ENCODE assay signal across 8 cellular contexts in genomic region chr10:102648889-102649752, GRCh38. TPM values are rescaled to one million over a fixed set of nuclear protein-coding genes. Genes with fewer than 3 reads are reported as not detected.
A peak's percentile ranks its signal among the peaks of the same experiment; 100 is the strongest.
DNase-seq lines count a peak whose midpoint lies in the region; ATAC-seq and FAIRE-seq lines count a peak whose summit lies in the region.

No MANE protein-coding gene starts in this region.

- H3K27ac Mint-ChIP-seq in IgD-negative memory B cell: peak overlapping the region; percentile 93 to 99 (median 97)
- H3K27ac Mint-ChIP-seq in stimulated activated naive B cell treated with anti-CD40 and anti-IgM and Interleukin-4, amounts not matched to agents 10 μg/mL and 1 μg/mL and 100 μg/mL, for 72 hours: peak overlapping the region; percentile 66

- peaks cover 37 to 58% (median 45%) of the 10 kb centered on the region in 3 donors for H3K4me1 Mint-ChIP-seq in IgD-negative memory B cell
- peaks cover 74 to 89% of the 10 kb centered on the region in 2 donors for H3K4me1 Mint-ChIP-seq in stimulated activated naive B cell treated with anti-CD40 and anti-IgM and Interleukin-4, amounts not matched to agents 10 μg/mL and 1 μg/mL and 100 μg/mL, for 72 hours

- no peak for ATAC-seq in stimulated activated naive B cell treated with anti-CD40 and anti-IgM and Interleukin-4, amounts not matched to agents 10 μg/mL and 1 μg/mL and 100 μg/mL, for 72 hours (replicated peaks)
- no peak for ATAC-seq in GM18909 (IDR thresholded peaks at IDR 0.05; ENCODE audit: poor library complexity, unreplicated experiment)
- no peak for ATAC-seq in HG02642 (IDR thresholded peaks at IDR 0.05; ENCODE audit: poor library complexity, unreplicated experiment)
- ATAC-seq in GM19395 (IDR thresholded peaks at IDR 0.05; ENCODE audit: unreplicated experiment): no peak

- peak overlapping the region; percentile 90 to 99 (median 98) for H3K4me3 Mint-ChIP-seq in IgD-negative memory B cell
- peak overlapping the region; percentile 75 to 89 for H3K4me3 Mint-ChIP-seq in stimulated activated naive B cell treated with anti-CD40 and anti-IgM and Interleukin-4, amounts not matched to agents 10 μg/mL and 1 μg/mL and 100 μg/mL, for 72 hours

- H3K27me3 Mint-ChIP-seq in IgD-negative memory B cell: peaks cover 2% of the 10 kb centered on the region
- H3K27me3 Mint-ChIP-seq in stimulated activated naive B cell treated with anti-CD40 and anti-IgM and Interleukin-4, amounts not matched to agents 10 μg/mL and 1 μg/mL and 100 μg/mL, for 72 hours: no peaks in the 10 kb centered on the region

- FAIRE-seq in urothelium cell line (lab: Jason Lieb, UNC): no peak

- DNase-seq in anterior cingulate cortex (lab: John Stamatoyannopoulos, UW) (peak in 52 of 58 donors; percentile 31 to 87 (median 71)), inferior parietal cortex (ENCODE audit: extremely low spot score) (peak; percentile 53), urothelium cell line (ENCODE audit: low spot score) (no peak)
- DNase-seq in stimulated activated naive B cell treated with anti-CD40 and anti-IgM and Interleukin-4, amounts not matched to agents 10 μg/mL and 1 μg/mL and 100 μg/mL, for 72 hours: no peak

- no peaks in the 10 kb centered on the region for H3K9me3 Mint-ChIP-seq in IgD-negative memory B cell
- H3K9me3 Mint-ChIP-seq in stimulated activated naive B cell treated with anti-CD40 and anti-IgM and Interleukin-4, amounts not matched to agents 10 μg/mL and 1 μg/mL and 100 μg/mL, for 72 hours: no peaks in the 10 kb centered on the region

- H3K36me3 Mint-ChIP-seq in IgD-negative memory B cell: peaks cover 7% of the 10 kb centered on the region
- peaks cover 36 to 49% of the 10 kb centered on the region in 2 donors for H3K36me3 Mint-ChIP-seq in stimulated activated naive B cell treated with anti-CD40 and anti-IgM and Interleukin-4, amounts not matched to agents 10 μg/mL and 1 μg/mL and 100 μg/mL, for 72 hours

RNA-seq across cellular contexts. Expression of gene TRIM8, which starts 4.8 kb away (rescaled TPM):
- 71.5 TPM for polyA plus RNA-seq in IgD-negative memory B cell

Comparison
In these comparisons a context has a peak if more than half of its experiments do, and no peak if none do; other contexts are left out.
1. DNase-seq: peak in anterior cingulate cortex (52 of 58) and inferior parietal cortex (single experiment); none in stimulated activated naive B cell treated with anti-CD40 and anti-IgM and Interleukin-4, amounts not matched to agents 10 μg/mL and 1 μg/mL and 100 μg/mL, for 72 hours (single experiment) and urothelium cell line (single experiment).